Comparison of ENCODE assay signal across 14 cellular contexts in genomic region chr7:1454471-1455065, GRCh38. TPM values are rescaled to one million over a fixed set of nuclear protein-coding genes. Genes with fewer than 3 reads are reported as not detected.
DNase-seq lines count a peak whose midpoint lies in the region; ATAC-seq and TF ChIP-seq lines count a peak whose summit lies in the region.
"Had no signal": no experiment of that assay in that cellular context is flagged by ENCODE, and none has a peak within 500 bp of the region (broad histone marks: within the 10 kb centered on the region; RNA-seq: fewer than 3 reads in every experiment).

No MANE protein-coding gene starts in this region.

- peak overlapping the region; percentile 22 for H2AFZ ChIP-seq in osteoblast (ENCODE audit: low read length)

- WGBS in body of pancreas, 2 donors: 41 to 44% methylated on average over 5 to 20 of the region's 20 CpGs
- WGBS in heart right ventricle, 2 donors: 46 to 47% methylated on average over 16 to 20 of the region's 20 CpGs

- no peaks in the 10 kb centered on the region for H3K36me3 ChIP-seq in body of pancreas (replicated peaks in 1 of 2; ENCODE audit: insufficient read depth in 1 of 2, low read depth in 2 of 2)
- H3K36me3 ChIP-seq in heart right ventricle: peaks cover 0 to 11% (median 0%) of the 10 kb centered on the region in 9 donors
- peaks cover 4% of the 10 kb centered on the region for H3K36me3 ChIP-seq in osteoblast (ENCODE audit: insufficient read depth, low read length)

- H3K9me3 ChIP-seq in body of pancreas (no peaks in the 10 kb centered on the region), heart right ventricle (no peaks in the 10 kb centered on the region), osteoblast (ENCODE audit: low read depth, low read length) (no peaks in the 10 kb centered on the region)
- H3K9me3 ChIP-seq: testis had no signal

- TF ChIP-seq POLR2A in body of pancreas (IDR thresholded peaks at IDR 0.05): no peak

- peaks cover 50% of the 10 kb centered on the region for H3K4me1 ChIP-seq in body of pancreas
- peaks cover 14 to 61% (median 46%) of the 10 kb centered on the region in 9 donors for H3K4me1 ChIP-seq in heart right ventricle
- H3K4me1 ChIP-seq in osteoblast (ENCODE audit: insufficient read depth, low read length): peaks cover 29% of the 10 kb centered on the region

- peak in 1 of 7 experiments; percentile 12 for TF ChIP-seq CTCF in body of pancreas (IDR thresholded peaks at IDR 0.05)
- TF ChIP-seq CTCF in heart right ventricle (IDR thresholded peaks at IDR 0.05): peak in 2 of 9 donors; percentile 3 to 16
- TF ChIP-seq CTCF in osteoblast (IDR thresholded peaks at IDR 0.05; ENCODE audit: extremely low read depth, low read depth, low read length): no peak

- no peak for ATAC-seq in body of pancreas
- ATAC-seq in heart right ventricle: peak in 5 of 8 donors; percentile 10 to 61 (median 36)
- ATAC-seq in HG03135 (IDR thresholded peaks at IDR 0.05; ENCODE audit: unreplicated experiment): no peak
- no peak for ATAC-seq in HG03175 (IDR thresholded peaks at IDR 0.05; ENCODE audit: unreplicated experiment)
- ATAC-seq: natural killer cell had no signal

- H3K27me3 ChIP-seq in body of pancreas (no peaks in the 10 kb centered on the region), heart right ventricle (no peaks in the 10 kb centered on the region), osteoblast (ENCODE audit: insufficient read depth, low read length) (no peaks in the 10 kb centered on the region)
- H3K27me3 ChIP-seq: testis had no signal

- peak overlapping the region; percentile 58 for H3K4me2 ChIP-seq in osteoblast (ENCODE audit: insufficient read depth, low read length)

- H3K4me3 ChIP-seq in body of pancreas (no peak overlapping the region), heart right ventricle (peak overlapping the region in 9 of 10 donors; percentile 7 to 47 (median 26)), osteoblast (ENCODE audit: insufficient read depth, low read length) (peak overlapping the region; percentile 58)
- H3K4me3 ChIP-seq: testis had no signal

- DNase-seq in C1 segment of cervical spinal cord (lab: John Stamatoyannopoulos, UW) (peak in 10 of 14 donors; percentile 5 to 65 (median 26)), body of pancreas (peak in 3 of 4 donors; percentile 35 to 45 (median 42)), heart right ventricle (peak in 1 of 2 donors; percentile 59), osteoblast (ENCODE audit: insufficient read length, low spot score, missing footprints) (peak; percentile 97), NCI-H748 (lab: John Stamatoyannopoulos, UW; ENCODE audit: unreplicated experiment) (no peak), SKM-1 treated with dmso at 0.1 percent for 144 hours (lab: John Stamatoyannopoulos, UW; ENCODE audit: unreplicated experiment) (no peak)
- DNase-seq: activated T-cell treated with anti-CD3 and anti-CD28 coated beads for 4 hours; central memory CD4-positive, alpha-beta T cell; MV-4-11; natural killer cell; stimulated activated CD4-positive, alpha-beta T cell treated with anti-CD3 and anti-CD28 coated beads, Interleukin-4, amount 100 ng/mL, for 24 hours; testis had no signal

- intact Hi-C loops in body of pancreas (cut with DNase I) (no loop called here), heart right ventricle (cut with DNase I) (no loop called here)

- H3K27ac ChIP-seq in body of pancreas (peak overlapping the region; percentile 83 to 96 (median 90)), heart right ventricle (peak overlapping the region; percentile 36 to 87 (median 72)), osteoblast (ENCODE audit: low read depth, low read length) (peak overlapping the region; percentile 17)
- H3K27ac ChIP-seq: testis had no signal

- peaks cover 37% of the 10 kb centered on the region for H4K20me1 ChIP-seq in osteoblast (ENCODE audit: insufficient read depth, low read length)

- peaks cover 88% of the 10 kb centered on the region for H3K79me2 ChIP-seq in osteoblast (ENCODE audit: insufficient read depth, low read length)

RNA-seq across cellular contexts. Expression of gene MICALL2, which starts 4.7 kb away (rescaled TPM):
- total RNA-seq in body of pancreas (10 to 100 TPM; 23.3 to 26.7 TPM), heart right ventricle (10 to 100 TPM in 2 of 10 donors, 1 to 10 TPM in 8; 4.6 to 14.9 (median 7.5) TPM), osteoblast (30.4 and 36.5 TPM in 2 replicates)
- 10 to 100 TPM; 18.9 to 38.3 TPM for polyA plus RNA-seq in heart right ventricle

RNA-seq across cellular contexts. Expression of gene INTS1, which starts 49.6 kb away (rescaled TPM):
- 10 to 100 TPM; 66.3 to 72.9 TPM for total RNA-seq in body of pancreas
- total RNA-seq in heart right ventricle: 10 to 100 TPM; 41.5 to 59.4 (median 45.4) TPM
- polyA plus RNA-seq in heart right ventricle: 10 to 100 TPM; 42.4 to 58.0 TPM
- 53.0 and 66.2 TPM in 2 replicates for total RNA-seq in osteoblast

Comparison
In these comparisons a context has a peak if more than half of its experiments do, and no peak if none do; other contexts are left out.
1. DNase-seq: peak in C1 segment of cervical spinal cord (10 of 14), body of pancreas (3 of 4) and osteoblast (single experiment); none in NCI-H748 (single experiment) and SKM-1 treated with dmso at 0.1 percent for 144 hours (single experiment).
2. ATAC-seq: peak in heart right ventricle (5 of 8); none in body of pancreas (single experiment), HG03135 (single experiment) and HG03175 (single experiment).
3. H3K27ac ChIP-seq: peak in every context shown above with its lines; median percentile 90 in body of pancreas; 72 in heart right ventricle; 17 in osteoblast.
4. H3K4me3 ChIP-seq: peak in heart right ventricle (9 of 10) and osteoblast (single experiment); none in body of pancreas (0 of 2).